Comparison of ENCODE assay signal across 14 cellular contexts in genomic region chr2:144438722-144439508, GRCh38.
DNase-seq lines count a peak whose midpoint lies in the region; ATAC-seq and TF ChIP-seq lines count a peak whose summit lies in the region.
"Had no signal": no experiment of that assay in that cellular context is flagged by ENCODE, and none has a peak within 500 bp of the region (broad histone marks: within the 10 kb centered on the region; RNA-seq: fewer than 3 reads in every experiment).

No MANE protein-coding gene starts in this region.

- intact Hi-C loops in right cardiac atrium (cut with DNase I) (no loop called here), left ventricle myocardium superior (cut with micrococcal nuclease) (no loop called here), tibial artery (cut with DNase I; ENCODE audit: low total_unique reads) (no loop called here)
- intact Hi-C loops in CD8-positive, alpha-beta T cell (cut with DNase I, micrococcal nuclease): no loop called here

- no peak overlapping the region for H2BK15ac ChIP-seq in mesenchymal stem cell (ENCODE audit: low read depth, poor library complexity, severe bottlenecking)

- peaks cover 2% of the 10 kb centered on the region for H3K4me1 Mint-ChIP-seq in CD8-positive, alpha-beta T cell (ENCODE audit: low read depth)

- H3K36me3 Mint-ChIP-seq in CD8-positive, alpha-beta T cell: no peaks in the 10 kb centered on the region

- peak overlapping the region in 1 of 2 experiments; percentile 73 for H3K4ac ChIP-seq in mesenchymal stem cell (ENCODE audit: low read depth in 1 of 2, low read length in 2 of 2)

- TF ChIP-seq CTCF in tibial artery (IDR thresholded peaks at IDR 0.05): no peak
- TF ChIP-seq CTCF in CD8-positive, alpha-beta T cell (IDR thresholded peaks at IDR 0.05): no peak

- H3K79me1 ChIP-seq in mesenchymal stem cell (replicated peaks; ENCODE audit: low read length, poor library complexity, severe bottlenecking): peaks cover 23% of the 10 kb centered on the region

- H3K23ac ChIP-seq in mesenchymal stem cell (ENCODE audit: low read length in 2 of 2): no peak overlapping the region

- H3K27me3 Mint-ChIP-seq in CD8-positive, alpha-beta T cell (ENCODE audit: low read depth): no peaks in the 10 kb centered on the region

- H2BK12ac ChIP-seq in mesenchymal stem cell (ENCODE audit: low read length in 2 of 2): no peak overlapping the region

- H3K27me3 ChIP-seq in right cardiac atrium (ENCODE audit: control insufficient read depth, insufficient read depth): no peaks in the 10 kb centered on the region
- H3K27me3 ChIP-seq in mesenchymal stem cell (ENCODE audit: control insufficient read depth in 1 of 2, insufficient read depth in 1 of 2, low read length in 2 of 2): no peaks in the 10 kb centered on the region
- H3K27me3 ChIP-seq in tibial artery: no peaks in the 10 kb centered on the region
- no peaks in the 10 kb centered on the region for H3K27me3 ChIP-seq in CD8-positive, alpha-beta T cell (ENCODE audit: insufficient read depth, low read length)
- H3K27me3 ChIP-seq: gastrocnemius medialis, vagina had no signal

- H3K27ac Mint-ChIP-seq in CD8-positive, alpha-beta T cell: no peak overlapping the region

- no peak for DNase-seq in right cardiac atrium
- DNase-seq in left ventricle myocardium superior: no peak
- peak; percentile 42 for DNase-seq in NCI-H82 treated with DMSO at 0.1 percent for 48 hours (lab: John Stamatoyannopoulos, UW; ENCODE audit: unreplicated experiment)
- DNase-seq in mesenchymal stem cell: no peak
- no peak for DNase-seq in tibial artery
- no peak for DNase-seq in superior temporal gyrus (ENCODE audit: extremely low spot score)
- DNase-seq in CD8-positive, alpha-beta T cell: no peak
- DNase-seq: gastrocnemius medialis; nucleus accumbens; stimulated activated CD4-positive, alpha-beta T cell treated with anti-CD3 and anti-CD28 coated beads, Interleukin-15, amount 100 ng/mL, for 24 hours had no signal

- H3K4me3 ChIP-seq in right cardiac atrium (ENCODE audit: low read length) (no peak overlapping the region), mesenchymal stem cell (ENCODE audit: insufficient read depth in 1 of 2, low read depth in 1 of 2, low read length in 2 of 2) (no peak overlapping the region), tibial artery (no peak overlapping the region)
- H3K4me3 ChIP-seq in CD8-positive, alpha-beta T cell (ENCODE audit: low read depth, low read length): no peak overlapping the region
- H3K4me3 ChIP-seq: A549, gastrocnemius medialis, HAP-1, vagina had no signal

- ATAC-seq in right cardiac atrium (no peak), left ventricle myocardium superior (no peak), GM18867 (IDR thresholded peaks at IDR 0.05; ENCODE audit: unreplicated experiment) (no peak)
- no peak for ATAC-seq in CD8-positive, alpha-beta T cell
- ATAC-seq: A549, gastrocnemius medialis had no signal

- H3K36me3 ChIP-seq in mesenchymal stem cell (ENCODE audit: control insufficient read depth in 1 of 2, insufficient read depth in 2 of 2, low read depth in 1 of 2, low read length in 2 of 2) (peaks cover 0 to 33% of the 10 kb centered on the region in 2 experiments), tibial artery (no peaks in the 10 kb centered on the region)
- H3K36me3 ChIP-seq in CD8-positive, alpha-beta T cell (ENCODE audit: insufficient read depth, low read length): no peaks in the 10 kb centered on the region
- H3K36me3 ChIP-seq: gastrocnemius medialis, HAP-1, vagina had no signal

- H3K9me3 ChIP-seq in right cardiac atrium (ENCODE audit: control insufficient read depth, low read length) (no peaks in the 10 kb centered on the region), mesenchymal stem cell (ENCODE audit: control insufficient read depth, low read length) (no peaks in the 10 kb centered on the region), tibial artery (no peaks in the 10 kb centered on the region)
- no peaks in the 10 kb centered on the region for H3K9me3 ChIP-seq in CD8-positive, alpha-beta T cell (ENCODE audit: low read length)
- H3K9me3 ChIP-seq: A549, gastrocnemius medialis, HAP-1, vagina had no signal

- H3K14ac ChIP-seq in mesenchymal stem cell (ENCODE audit: low read length in 2 of 2): no peak overlapping the region

- H3K27ac ChIP-seq in right cardiac atrium (ENCODE audit: low read length) (peak overlapping the region; percentile 39), mesenchymal stem cell (ENCODE audit: low read length, poor library complexity, severe bottlenecking) (no peak overlapping the region), tibial artery (peak overlapping the region; percentile 2 to 45)
- H3K27ac ChIP-seq in CD8-positive, alpha-beta T cell (ENCODE audit: low read depth, low read length): no peak overlapping the region
- H3K27ac ChIP-seq: A549, gastrocnemius medialis had no signal

- peak overlapping the region; percentile 59 for H2AK5ac ChIP-seq in mesenchymal stem cell (ENCODE audit: low read length, severe bottlenecking)

- no peak overlapping the region for H3K4me3 Mint-ChIP-seq in CD8-positive, alpha-beta T cell

- H3K18ac ChIP-seq in mesenchymal stem cell (ENCODE audit: low read depth in 1 of 2, low read length in 2 of 2): peak overlapping the region in 1 of 2 experiments; percentile 57

- POLR2A ChIA-PET in CD8-positive, alpha-beta T cell (lab: Charles Lee): interaction anchor here (1.6 kb wide), 1 partner anchor 10 kb away, joined by 4 read pairs; no protein-coding TSS in a partner anchor

- no peak overlapping the region for H2BK120ac ChIP-seq in mesenchymal stem cell (ENCODE audit: low read depth, low read length)

- H3K4me2 ChIP-seq in mesenchymal stem cell (ENCODE audit: low read length, poor library complexity, severe bottlenecking): no peak overlapping the region

- H3K4me1 ChIP-seq in right cardiac atrium (ENCODE audit: control insufficient read depth, insufficient read depth, low read length) (peaks cover 5% of the 10 kb centered on the region), mesenchymal stem cell (ENCODE audit: control insufficient read depth, insufficient read depth, low read depth, low read length) (peaks cover 1% of the 10 kb centered on the region), tibial artery (peaks cover 0 to 96% (median 29%) of the 10 kb centered on the region in 4 donors)
- H3K4me1 ChIP-seq in CD8-positive, alpha-beta T cell (ENCODE audit: insufficient read depth, low read length): no peaks in the 10 kb centered on the region

- no peaks in the 10 kb centered on the region for H3K9me3 Mint-ChIP-seq in CD8-positive, alpha-beta T cell

- H4K8ac ChIP-seq in mesenchymal stem cell (ENCODE audit: low read length): peak overlapping the region; percentile 49

- WGBS in right cardiac atrium: 81% methylated on average over 6 of the region's 6 CpGs
- no CpG with 5 or more reads among the region's 6 CpGs for WGBS in mesenchymal stem cell

- no peak overlapping the region for H2AFZ ChIP-seq in mesenchymal stem cell (ENCODE audit: low read depth, low read length)

- CTCF ChIA-PET in CD8-positive, alpha-beta T cell (lab: Charles Lee): interaction anchor here (1.2 kb wide), 1 partner anchor 10 kb away, joined by 4 read pairs; no protein-coding TSS in a partner anchor

- H2BK5ac ChIP-seq in mesenchymal stem cell (ENCODE audit: low read depth, low read length, poor library complexity, severe bottlenecking): peak overlapping the region; percentile 44

- no peak overlapping the region for H4K91ac ChIP-seq in mesenchymal stem cell (ENCODE audit: low read length)

- H3K9ac ChIP-seq in mesenchymal stem cell (ENCODE audit: low read length): no peak overlapping the region

Comparison
In these comparisons a context has a peak if more than half of its experiments do, and no peak if none do; other contexts are left out.
1. H3K27ac ChIP-seq: peak in right cardiac atrium (single experiment) and tibial artery (2 of 2); none in mesenchymal stem cell (single experiment) and CD8-positive, alpha-beta T cell (single experiment).